Comparison of ENCODE assay signal across 15 cellular contexts in genomic region chr7:2626498-2627117, GRCh38. TPM values are rescaled to one million over a fixed set of nuclear protein-coding genes. Genes with fewer than 3 reads are reported as not detected.
DNase-seq lines count a peak whose midpoint lies in the region; ATAC-seq and TF ChIP-seq lines count a peak whose summit lies in the region.
"Had no signal": no experiment of that assay in that cellular context is flagged by ENCODE, and none has a peak within 500 bp of the region (broad histone marks: within the 10 kb centered on the region; RNA-seq: fewer than 3 reads in every experiment).

No MANE protein-coding gene starts in this region.

- H3K4me2 ChIP-seq in fibroblast of lung (ENCODE audit: extremely low read depth, insufficient read depth, low read length) = no peak overlapping the region

- H3K9me3 Mint-ChIP-seq in T-helper 2 cell treated with Interferon-gamma antibody and Interleukin-4, amounts not matched to agents 5 μg/mL and 100 μg/mL, for 36 hours = no peaks in the 10 kb centered on the region
- no peaks in the 10 kb centered on the region for H3K9me3 Mint-ChIP-seq in activated naive CD8-positive, alpha-beta T cell treated with anti-CD3 and anti-CD28 coated beads, Interleukin-2, amount 50 U/mL, for 24 hours
- H3K9me3 Mint-ChIP-seq: activated CD8-positive, alpha-beta T cell treated with anti-CD3 and anti-CD28 coated beads for 36 hours; activated T-helper 2 cell treated with anti-CD3 and anti-CD28 coated beads, Interferon-gamma antibody, Interleukin-2, Interleukin-4, amounts not matched to agents 10 μg/mL and 5 μg/mL and 100 μg/mL, durations not matched to agents 14 hours and 24 hours and 36 hours had no signal

- peak; percentile 86 for DNase-seq in NCI-H226
- peak; percentile 56 to 89 for DNase-seq in fibroblast of lung (ENCODE audit: low read depth in 2 of 2)
- DNase-seq in mucosa of gallbladder (ENCODE audit: low spot score) = peak; percentile 65
- no peak for DNase-seq in NCI-H146 (lab: John Stamatoyannopoulos, UW)
- DNase-seq in T-helper 2 cell treated with Interferon-gamma antibody and Interleukin-4, amounts not matched to agents 5 μg/mL and 100 μg/mL, for 36 hours (ENCODE audit: low spot score) = no peak
- no peak for DNase-seq in stimulated activated CD4-positive, alpha-beta T cell treated with anti-CD3 and anti-CD28 coated beads, Interleukin-4, amount 100 ng/mL, for 4 hours
- DNase-seq in activated naive CD8-positive, alpha-beta T cell treated with anti-CD3 and anti-CD28 coated beads, Interleukin-2, amount 50 U/mL, for 24 hours = no peak
- DNase-seq: activated CD8-positive, alpha-beta T cell treated with anti-CD3 and anti-CD28 coated beads for 36 hours; brain microvascular endothelial cell; effector memory CD4-positive, alpha-beta T cell; HCEC 1CT; NCI-H187; stimulated activated naive CD8-positive, alpha-beta T cell treated with anti-CD3 and anti-CD28 coated beads, Interleukin-15, Interleukin-2, amounts not matched to agents 100 U/mL and 50 U/mL, for 24 hours had no signal

- H2AFZ ChIP-seq in ACC112 (ENCODE audit: low read length, unreplicated experiment) (peak overlapping the region; percentile 25), fibroblast of lung (ENCODE audit: low read length) (no peak overlapping the region)

- H3K4me3 Mint-ChIP-seq in T-helper 2 cell treated with Interferon-gamma antibody and Interleukin-4, amounts not matched to agents 5 μg/mL and 100 μg/mL, for 36 hours = no peak overlapping the region
- H3K4me3 Mint-ChIP-seq in activated naive CD8-positive, alpha-beta T cell treated with anti-CD3 and anti-CD28 coated beads, Interleukin-2, amount 50 U/mL, for 24 hours = no peak overlapping the region
- H3K4me3 Mint-ChIP-seq: activated CD8-positive, alpha-beta T cell treated with anti-CD3 and anti-CD28 coated beads for 36 hours had no signal

- H3K4me1 ChIP-seq in ACC112 (ENCODE audit: control insufficient read depth, insufficient read depth, low read length, unreplicated experiment) (peaks cover 8% of the 10 kb centered on the region), fibroblast of lung (ENCODE audit: control insufficient read depth, extremely low read depth, insufficient read depth, low read length) (peaks cover 6% of the 10 kb centered on the region)

- H4K20me1 ChIP-seq in fibroblast of lung (ENCODE audit: control insufficient read depth, extremely low read depth, insufficient read depth, low read length) = no peaks in the 10 kb centered on the region

- H3K9ac ChIP-seq in fibroblast of lung (ENCODE audit: insufficient read depth, low read length) = no peak overlapping the region

- no peaks in the 10 kb centered on the region for H3K36me3 Mint-ChIP-seq in T-helper 2 cell treated with Interferon-gamma antibody and Interleukin-4, amounts not matched to agents 5 μg/mL and 100 μg/mL, for 36 hours (ENCODE audit: low read depth)
- no peaks in the 10 kb centered on the region for H3K36me3 Mint-ChIP-seq in activated naive CD8-positive, alpha-beta T cell treated with anti-CD3 and anti-CD28 coated beads, Interleukin-2, amount 50 U/mL, for 24 hours (ENCODE audit: low read depth)

- TF ChIP-seq CTCF in fibroblast of lung (conservative IDR thresholded peaks at IDR 0.05 in 1 of 2, IDR thresholded peaks at IDR 0.05 in 1 of 2; ENCODE audit: low read depth in 1 of 2, low read length in 2 of 2) = no peak

- no peaks in the 10 kb centered on the region for H3K27me3 ChIP-seq in ACC112 (ENCODE audit: insufficient read depth, low read length)
- no peaks in the 10 kb centered on the region for H3K27me3 ChIP-seq in fibroblast of lung (ENCODE audit: control insufficient read depth, insufficient read depth, low read length)
- H3K27me3 ChIP-seq: brain microvascular endothelial cell had no signal

- H3K36me3 ChIP-seq in ACC112 (ENCODE audit: insufficient read depth, low read length) = no peaks in the 10 kb centered on the region
- H3K36me3 ChIP-seq in fibroblast of lung (ENCODE audit: control insufficient read depth, insufficient read depth, low read length) = no peaks in the 10 kb centered on the region
- H3K36me3 ChIP-seq: brain microvascular endothelial cell had no signal

- H3K4me1 Mint-ChIP-seq in T-helper 2 cell treated with Interferon-gamma antibody and Interleukin-4, amounts not matched to agents 5 μg/mL and 100 μg/mL, for 36 hours (ENCODE audit: low read depth) = peaks cover 5% of the 10 kb centered on the region
- H3K4me1 Mint-ChIP-seq in activated naive CD8-positive, alpha-beta T cell treated with anti-CD3 and anti-CD28 coated beads, Interleukin-2, amount 50 U/mL, for 24 hours = peaks cover 5% of the 10 kb centered on the region

- peaks cover 3% of the 10 kb centered on the region for H3K27me3 Mint-ChIP-seq in T-helper 2 cell treated with Interferon-gamma antibody and Interleukin-4, amounts not matched to agents 5 μg/mL and 100 μg/mL, for 36 hours (ENCODE audit: low read depth)
- H3K27me3 Mint-ChIP-seq in activated naive CD8-positive, alpha-beta T cell treated with anti-CD3 and anti-CD28 coated beads, Interleukin-2, amount 50 U/mL, for 24 hours = peaks cover 2% of the 10 kb centered on the region
- H3K27me3 Mint-ChIP-seq: activated CD8-positive, alpha-beta T cell treated with anti-CD3 and anti-CD28 coated beads for 36 hours had no signal

- no peak overlapping the region for H3K27ac Mint-ChIP-seq in T-helper 2 cell treated with Interferon-gamma antibody and Interleukin-4, amounts not matched to agents 5 μg/mL and 100 μg/mL, for 36 hours
- no peak overlapping the region for H3K27ac Mint-ChIP-seq in activated naive CD8-positive, alpha-beta T cell treated with anti-CD3 and anti-CD28 coated beads, Interleukin-2, amount 50 U/mL, for 24 hours
- H3K27ac Mint-ChIP-seq: activated CD8-positive, alpha-beta T cell treated with anti-CD3 and anti-CD28 coated beads for 36 hours; activated T-helper 2 cell treated with anti-CD3 and anti-CD28 coated beads, Interferon-gamma antibody, Interleukin-2, Interleukin-4, amounts not matched to agents 10 μg/mL and 5 μg/mL and 100 μg/mL, durations not matched to agents 14 hours and 24 hours and 36 hours had no signal

- ATAC-seq in activated naive CD8-positive, alpha-beta T cell treated with anti-CD3 and anti-CD28 coated beads, Interleukin-2, amount 50 U/mL, for 24 hours = no peak
- ATAC-seq: activated CD8-positive, alpha-beta T cell treated with anti-CD3 and anti-CD28 coated beads for 36 hours; stimulated activated naive CD8-positive, alpha-beta T cell treated with anti-CD3 and anti-CD28 coated beads, Interleukin-15, Interleukin-2, amounts not matched to agents 100 U/mL and 50 U/mL, for 24 hours had no signal

- no peaks in the 10 kb centered on the region for H3K9me3 ChIP-seq in fibroblast of lung (ENCODE audit: control insufficient read depth, insufficient read depth, low read depth, low read length)

- H3K27ac ChIP-seq in ACC112 (ENCODE audit: low read depth, low read length) (no peak overlapping the region), fibroblast of lung (ENCODE audit: insufficient read depth, low read length) (peak overlapping the region; percentile 8)
- H3K27ac ChIP-seq: brain microvascular endothelial cell had no signal

- H3K79me2 ChIP-seq in ACC112 (ENCODE audit: control insufficient read depth, insufficient read depth, low read length, unreplicated experiment) = no peaks in the 10 kb centered on the region
- no peaks in the 10 kb centered on the region for H3K79me2 ChIP-seq in fibroblast of lung (ENCODE audit: control insufficient read depth, insufficient read depth, low read length)

- H3K4me3 ChIP-seq in ACC112 (ENCODE audit: low read depth, low read length) (no peak overlapping the region), fibroblast of lung (replicated peaks in 1 of 4; ENCODE audit: control extremely low read depth in 1 of 4, insufficient read depth in 1 of 4, low read depth in 3 of 4, low read length in 4 of 4) (no peak overlapping the region)

RNA-seq across cellular contexts. Expression of gene TTYH3, which starts 5.2 kb away (rescaled TPM):
- total RNA-seq in fibroblast of lung (15.4 and 19.7 TPM in 2 replicates), mucosa of gallbladder (81.3 TPM)
- polyA plus RNA-seq in fibroblast of lung = 17.4 and 24.5 TPM in 2 replicates
- polyA plus RNA-seq in fibroblast of lung (2012) = 53.0 and 66.0 TPM in 2 replicates
- 31.5 and 42.5 TPM in 2 replicates for polyA minus RNA-seq in fibroblast of lung (ENCODE audit: low replicate concordance)

Comparison
In these comparisons a context has a peak if more than half of its experiments do, and no peak if none do; other contexts are left out.
1. DNase-seq: peak in NCI-H226 (single experiment), fibroblast of lung (2 of 2) and mucosa of gallbladder (single experiment); none in NCI-H146 (single experiment), T-helper 2 cell treated with Interferon-gamma antibody and Interleukin-4, amounts not matched to agents 5 μg/mL and 100 μg/mL, for 36 hours (single experiment), stimulated activated CD4-positive, alpha-beta T cell treated with anti-CD3 and anti-CD28 coated beads, Interleukin-4, amount 100 ng/mL, for 4 hours (0 of 2) and activated naive CD8-positive, alpha-beta T cell treated with anti-CD3 and anti-CD28 coated beads, Interleukin-2, amount 50 U/mL, for 24 hours (single experiment).